ENCODE assay signal across 22 cellular contexts in the genomic region with DNA sequence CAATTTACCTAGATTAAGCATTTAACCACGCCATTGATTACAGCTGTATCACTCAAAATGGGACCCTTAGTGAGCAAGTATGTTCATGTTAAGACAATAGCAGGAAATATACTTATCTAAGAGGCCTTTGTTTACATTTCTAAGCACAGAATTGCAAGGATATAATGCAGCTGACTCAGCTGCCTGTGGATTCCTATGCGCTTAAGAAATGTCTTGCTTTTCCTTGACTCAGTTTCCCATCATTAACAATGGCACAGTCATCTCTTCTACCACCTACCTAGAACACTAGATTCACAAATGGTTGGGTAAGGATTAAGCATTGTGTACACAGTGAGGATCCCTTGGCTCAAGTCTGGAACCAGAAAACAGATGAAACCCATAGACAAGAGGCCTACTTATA.
DNase-seq lines count a peak whose midpoint lies in the region; ATAC-seq, FAIRE-seq and TF ChIP-seq lines count a peak whose summit lies in the region.
"Had no signal": no experiment of that assay in that cellular context is flagged by ENCODE, and none has a peak within 500 bp of the region (broad histone marks: within the 10 kb centered on the region; RNA-seq: fewer than 3 reads in every experiment).

No MANE protein-coding gene starts in this region.

- peaks cover 53% of the 10 kb centered on the region for H3K4me1 ChIP-seq in endothelial cell of umbilical vein (ENCODE audit: control insufficient read depth, extremely low read depth, insufficient read depth, low read length)
- peaks cover 77% of the 10 kb centered on the region for H3K4me1 ChIP-seq in parathyroid adenoma
- H3K4me1 ChIP-seq in aorta (ENCODE audit: control insufficient read depth in 1 of 2, insufficient read depth in 2 of 2, low read length in 2 of 2): no peaks in the 10 kb centered on the region
- H3K4me1 ChIP-seq: psoas muscle had no signal

- no peaks in the 10 kb centered on the region for H4K20me1 ChIP-seq in endothelial cell of umbilical vein (replicated peaks; ENCODE audit: control insufficient read depth, extremely low read depth, insufficient read depth, low read length)

- POLR2A ChIA-PET in WTC11 (lab: Charles Lee) (no interaction called here), endothelial cell of umbilical vein (lab: Charles Lee) (no interaction called here)

- no peaks in the 10 kb centered on the region for H3K9me1 ChIP-seq in endothelial cell of umbilical vein (replicated peaks; ENCODE audit: control insufficient read depth, extremely low read depth, insufficient read depth, low read length)

- TF ChIP-seq CTCF in WTC11 (IDR thresholded peaks at IDR 0.05): no peak
- no peak for TF ChIP-seq CTCF in endothelial cell of umbilical vein (IDR thresholded peaks at IDR 0.05; ENCODE audit: extremely low read depth in 1 of 2, insufficient read depth in 1 of 2, low read depth in 1 of 2, low read length in 2 of 2)
- TF ChIP-seq CTCF in parathyroid adenoma (IDR thresholded peaks at IDR 0.05): no peak

- ATAC-seq in WTC11: no peak
- no peak for ATAC-seq in aorta (ENCODE audit: low FRiP score)
- no peak for ATAC-seq in HG02885 (IDR thresholded peaks at IDR 0.05; ENCODE audit: poor library complexity, unreplicated experiment)
- ATAC-seq: activated naive CD8-positive, alpha-beta T cell treated with anti-CD3 and anti-CD28 coated beads, Interleukin-2, amount 50 U/mL, for 24 hours; CD8-positive, alpha-beta T cell; effector memory CD8-positive, alpha-beta T cell; heart right ventricle; left ventricle myocardium superior; psoas muscle had no signal

- no TSS peak for BruUV-seq in endothelial cell of umbilical vein (replicated peaks; lab: Mats Ljungman, UMichigan)

- no peak overlapping the region for H2AFZ ChIP-seq in endothelial cell of umbilical vein (ENCODE audit: low read depth, low read length)
- H2AFZ ChIP-seq in parathyroid adenoma: no peak overlapping the region

- H3K27ac ChIP-seq in endothelial cell of umbilical vein (ENCODE audit: insufficient read depth, low read depth, low read length) (peak overlapping the region; percentile 75), parathyroid adenoma (peak overlapping the region; percentile 79), aorta (ENCODE audit: low read depth in 1 of 2, low read length in 2 of 2) (no peak overlapping the region)
- H3K27ac ChIP-seq: psoas muscle, tibial artery had no signal

- no peaks in the 10 kb centered on the region for H3K36me3 Mint-ChIP-seq in WTC11
- H3K36me3 Mint-ChIP-seq: CD8-positive, alpha-beta T cell had no signal

- H3K9me3 Mint-ChIP-seq in WTC11: no peaks in the 10 kb centered on the region
- H3K9me3 Mint-ChIP-seq: activated naive CD8-positive, alpha-beta T cell treated with anti-CD3 and anti-CD28 coated beads, Interleukin-2, amount 50 U/mL, for 24 hours; CD8-positive, alpha-beta T cell; effector memory CD8-positive, alpha-beta T cell; stimulated activated naive CD8-positive, alpha-beta T cell treated with anti-CD3 and anti-CD28 coated beads, Interleukin-15, Interleukin-2, amounts not matched to agents 100 ng/mL and 50 ng/mL, for 24 hours had no signal

- dilution Hi-C loops in endothelial cell of umbilical vein (cut with MboI; ENCODE audit: extremely low pct_ligation_motif_present, low sequenced_read_pairs): no loop called here

- intact Hi-C loops in endothelial cell of umbilical vein (cut with micrococcal nuclease): loop anchor here (1.0 to 2.0 kb wide), 3 partner anchors 21 to 46 kb away; no protein-coding TSS in a partner anchor
- intact Hi-C loops in aorta (cut with DNase I): no loop called here

- H3K9ac ChIP-seq in endothelial cell of umbilical vein (replicated peaks; ENCODE audit: extremely low read depth, insufficient read depth, low read length) (no peak overlapping the region), parathyroid adenoma (no peak overlapping the region)

- H3K4me2 ChIP-seq in endothelial cell of umbilical vein (ENCODE audit: insufficient read depth, low read length) (peak overlapping the region; percentile 23), parathyroid adenoma (ENCODE audit: low read length) (peak overlapping the region; percentile 28)

- no peak for TF ChIP-seq POLR2A in endothelial cell of umbilical vein (IDR thresholded peaks at IDR 0.05; ENCODE audit: low read depth, low read length)

- H3K27me3 Mint-ChIP-seq in WTC11 (ENCODE audit: low read depth): no peaks in the 10 kb centered on the region
- H3K27me3 Mint-ChIP-seq: activated naive CD8-positive, alpha-beta T cell treated with anti-CD3 and anti-CD28 coated beads, Interleukin-2, amount 50 U/mL, for 24 hours; stimulated activated naive CD8-positive, alpha-beta T cell treated with anti-CD3 and anti-CD28 coated beads, Interleukin-15, Interleukin-2, amounts not matched to agents 100 ng/mL and 50 ng/mL, for 24 hours had no signal

- H3K79me2 ChIP-seq in endothelial cell of umbilical vein (ENCODE audit: control insufficient read depth, insufficient read depth, low read length): peaks cover 6% of the 10 kb centered on the region
- H3K79me2 ChIP-seq in parathyroid adenoma: peaks cover 44% of the 10 kb centered on the region

- H3K4me1 Mint-ChIP-seq in WTC11: peaks cover 93% of the 10 kb centered on the region

- H3K36me3 ChIP-seq in endothelial cell of umbilical vein (ENCODE audit: control insufficient read depth in 2 of 2, extremely low read depth in 1 of 2, insufficient read depth in 2 of 2, low read length in 2 of 2): no peaks in the 10 kb centered on the region
- no peaks in the 10 kb centered on the region for H3K36me3 ChIP-seq in parathyroid adenoma (ENCODE audit: control insufficient read depth, insufficient read depth, low read length)
- H3K36me3 ChIP-seq in aorta (ENCODE audit: control insufficient read depth in 1 of 2, insufficient read depth in 2 of 2, low read length in 1 of 2): no peaks in the 10 kb centered on the region
- H3K36me3 ChIP-seq: heart right ventricle, tibial artery had no signal

- no peak overlapping the region for H3K4me3 Mint-ChIP-seq in WTC11
- H3K4me3 Mint-ChIP-seq: activated naive CD8-positive, alpha-beta T cell treated with anti-CD3 and anti-CD28 coated beads, Interleukin-2, amount 50 U/mL, for 24 hours; CD8-positive, alpha-beta T cell; effector memory CD8-positive, alpha-beta T cell; neural crest cell; stimulated activated naive CD8-positive, alpha-beta T cell treated with anti-CD3 and anti-CD28 coated beads, Interleukin-15, Interleukin-2, amounts not matched to agents 100 ng/mL and 50 ng/mL, for 24 hours had no signal

- H3K27me3 ChIP-seq in endothelial cell of umbilical vein (ENCODE audit: control insufficient read depth in 2 of 2, insufficient read depth in 2 of 2, low read length in 2 of 2): no peaks in the 10 kb centered on the region
- no peaks in the 10 kb centered on the region for H3K27me3 ChIP-seq in parathyroid adenoma (ENCODE audit: control insufficient read depth, insufficient read depth, low read length)
- no peaks in the 10 kb centered on the region for H3K27me3 ChIP-seq in aorta (ENCODE audit: control insufficient read depth in 1 of 2, insufficient read depth in 2 of 2, low read length in 1 of 2)
- H3K27me3 ChIP-seq: heart right ventricle, tibial artery had no signal

- H3K4me3 ChIP-seq in endothelial cell of umbilical vein (replicated peaks in 1 of 3; ENCODE audit: insufficient read depth in 1 of 3, low read depth in 1 of 3, low read length in 3 of 3) (no peak overlapping the region), parathyroid adenoma (ENCODE audit: low read depth, low read length) (peak overlapping the region; percentile 3), aorta (ENCODE audit: low read length in 2 of 2) (no peak overlapping the region)
- H3K4me3 ChIP-seq: heart right ventricle, psoas muscle, tibial artery had no signal

- H3K27ac Mint-ChIP-seq in WTC11: peak overlapping the region; percentile 58; the same call in 1 of the 2 replicates
- H3K27ac Mint-ChIP-seq: activated naive CD8-positive, alpha-beta T cell treated with anti-CD3 and anti-CD28 coated beads, Interleukin-2, amount 50 U/mL, for 24 hours; CD8-positive, alpha-beta T cell; effector memory CD8-positive, alpha-beta T cell; stimulated activated naive CD8-positive, alpha-beta T cell treated with anti-CD3 and anti-CD28 coated beads, Interleukin-15, Interleukin-2, amounts not matched to agents 100 ng/mL and 50 ng/mL, for 24 hours had no signal

- 90 to 91% methylated on average over 2 of the region's 2 CpGs for WGBS in aorta, 2 donors

- peak; percentile 85 for FAIRE-seq in endothelial cell of umbilical vein (lab: Jason Lieb, UNC)
- FAIRE-seq: GM12891 had no signal

- CTCF ChIA-PET in WTC11 (lab: Charles Lee): no interaction called here
- CTCF ChIA-PET in endothelial cell of umbilical vein (lab: Charles Lee): interaction anchor here (1.1 to 1.3 kb wide), 3 partner anchors 11 to 32 kb away, joined by 3 to 4 read pairs (median 3); no protein-coding TSS in a partner anchor

- DNase-seq in HCEC 1CT: peak; percentile 43
- DNase-seq in WTC11 (ENCODE audit: low spot score): no peak
- peak; percentile 90 for DNase-seq in endothelial cell of umbilical vein (ENCODE audit: low read depth, low spot score)
- no peak for DNase-seq in aorta
- DNase-seq in NCI-H524 (lab: John Stamatoyannopoulos, UW): no peak
- DNase-seq: activated CD4-positive, alpha-beta T cell treated with anti-CD3 and anti-CD28 coated beads, Interleukin-2, amount 50 U/mL, for 1 hour; activated effector memory CD4-positive, alpha-beta T cell treated with Interleukin-2 at 50 U/mL for 16 hours; activated naive CD8-positive, alpha-beta T cell treated with anti-CD3 and anti-CD28 coated beads, Interleukin-2, amount 50 U/mL, for 24 hours; CD8-positive, alpha-beta T cell; effector memory CD8-positive, alpha-beta T cell; heart right ventricle; left ventricle myocardium superior; NCI-H1417; NCI-H526; psoas muscle; stimulated activated CD4-positive, alpha-beta T cell treated with anti-CD3 and anti-CD28 coated beads, Interleukin-4, amount 100 ng/mL, for 1 hour; tibial artery had no signal

- H3K9me3 ChIP-seq in endothelial cell of umbilical vein (replicated peaks; ENCODE audit: control insufficient read depth, insufficient read depth, low read length) (no peaks in the 10 kb centered on the region), parathyroid adenoma (ENCODE audit: control insufficient read depth, low read length) (no peaks in the 10 kb centered on the region), aorta (ENCODE audit: control insufficient read depth, low read length) (no peaks in the 10 kb centered on the region)
- H3K9me3 ChIP-seq: heart right ventricle, psoas muscle, tibial artery had no signal

TF ChIP-seq in WTC11, 78 proteins besides CTCF, POLR2A, EP300 and RAD21 (continues in another document):
- no peak for TF ChIP-seq ESRRA (CRISPR knock-in tag; IDR thresholded peaks at IDR 0.05; ENCODE audit: borderline replicate concordance)
- TF ChIP-seq, protein P1, sequence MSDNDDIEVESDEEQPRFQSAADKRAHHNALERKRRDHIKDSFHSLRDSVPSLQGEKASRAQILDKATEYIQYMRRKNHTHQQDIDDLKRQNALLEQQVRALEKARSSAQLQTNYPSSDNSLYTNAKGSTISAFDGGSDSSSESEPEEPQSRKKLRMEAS (CRISPR knock-in tag; IDR thresholded peaks at IDR 0.05): no peak

TF ChIP-seq in endothelial cell of umbilical vein, 7 proteins besides CTCF, POLR2A, EP300 and RAD21 (continues in another document):
- TF ChIP-seq, protein P1 (IDR thresholded peaks at IDR 0.05; ENCODE audit: insufficient read depth, insufficient read length): no peak

Comparison
In these comparisons a context has a peak if more than half of its experiments do, and no peak if none do; other contexts are left out.
1. DNase-seq: peak in HCEC 1CT (single experiment) and endothelial cell of umbilical vein (single experiment); none in WTC11 (single experiment), aorta (0 of 2) and NCI-H524 (0 of 2).
2. H3K27ac ChIP-seq: peak in endothelial cell of umbilical vein (single experiment) and parathyroid adenoma (single experiment); none in aorta (0 of 2).